9 cellular contexts compared by ENCODE assay signal in genomic region chr11:123083623-123084029, GRCh38. TPM values are rescaled to one million over a fixed set of nuclear protein-coding genes. Genes with fewer than 3 reads are reported as not detected.
DNase-seq lines count a peak whose midpoint lies in the region; ATAC-seq and TF ChIP-seq lines count a peak whose summit lies in the region.
"Had no signal": no experiment of that assay in that cellular context is flagged by ENCODE, and none has a peak within 500 bp of the region (broad histone marks: within the 10 kb centered on the region; RNA-seq: fewer than 3 reads in every experiment).

No MANE protein-coding gene starts in this region.

- POLR2A ChIA-PET in IMR-90 (lab: Charles Lee; ENCODE audit: unreplicated experiment), result interaction anchor here (0.6 to 1.3 kb wide), 2 partner anchors 19 to 22 kb away, joined by 3 to 7 read pairs; partner anchors contain the start of gene HSPA8

- CTCF ChIA-PET in IMR-90 (lab: Yijun Ruan, JAX), result interaction anchor here (1.0 kb wide), 1 partner anchor 178 kb away, joined by 3 read pairs; no protein-coding TSS in a partner anchor

- in situ Hi-C loops in IMR-90 (cut with MboI; ENCODE audit: low sequenced_read_pairs) (no loop called here), brain microvascular endothelial cell (cut with HindIII; ENCODE audit: low pct_ligation_motif_present, low sequenced_read_pairs) (no loop called here), GM13977 (cut with MboI; ENCODE audit: low pct_unique_long_range_greater_than_20kb, low sequenced_read_pairs, unreplicated experiment) (no loop called here)

- H3K9me3 Mint-ChIP-seq in T-helper 1 cell treated with Interleukin-12 subunit alpha and Interleukin-12 subunit beta and Interleukin-4 antibody, amounts not matched to agents 30 μg/mL and 1 μg/mL, for 36 hours, result peaks cover 3% of the 10 kb centered on the region
- H3K9me3 Mint-ChIP-seq: dendritic cell treated with granulocyte-macrophage colony-stimulating factor and Interleukin-4, amounts not matched to agents 40 ng/mL and 50 ng/mL, for 4 days had no signal

- no peak overlapping the region for H2AK5ac ChIP-seq in IMR-90 (ENCODE audit: low read depth, low read length)

- peaks cover 10% of the 10 kb centered on the region for H3K36me3 Mint-ChIP-seq in T-helper 1 cell treated with Interleukin-12 subunit alpha and Interleukin-12 subunit beta and Interleukin-4 antibody, amounts not matched to agents 30 μg/mL and 1 μg/mL, for 36 hours (ENCODE audit: low read depth)

- H2BK15ac ChIP-seq in IMR-90 (ENCODE audit: low read depth, low read length), result no peak overlapping the region

- peak; percentile 93 for DNase-seq in AG08395 (ENCODE audit: low spot score)
- DNase-seq in IMR-90, result peak; percentile 99
- peak; percentile 99 for DNase-seq in brain microvascular endothelial cell
- peak; percentile 90 for DNase-seq in kidney glomerular epithelial cell (lab: John Stamatoyannopoulos, UW)
- DNase-seq in stimulated activated CD4-positive, alpha-beta T cell treated with anti-CD3 and anti-CD28 coated beads, Interleukin-4, amount 100 ng/mL, for 4 hours, result peak; percentile 55 to 68
- DNase-seq in GM13977 (ENCODE audit: low spot score), result no peak

- no peak overlapping the region for H3K56ac ChIP-seq in IMR-90 (ENCODE audit: extremely low read depth, insufficient read depth, low read length)

- H3K36me3 ChIP-seq in IMR-90 (ENCODE audit: control insufficient read depth, insufficient read depth, low read length) (peaks cover 55% of the 10 kb centered on the region), brain microvascular endothelial cell (replicated peaks) (no peaks in the 10 kb centered on the region)

- TF ChIP-seq CTCF in IMR-90 (conservative IDR thresholded peaks at IDR 0.05; ENCODE audit: low read depth, low read length), result no peak
- TF ChIP-seq CTCF in brain microvascular endothelial cell (IDR thresholded peaks at IDR 0.05; ENCODE audit: low read depth, low read length, missing control alignments), result no peak
- TF ChIP-seq CTCF in GM13977 (IDR thresholded peaks at IDR 0.05; ENCODE audit: extremely low read depth, insufficient read depth, missing control alignments), result no peak

- no peak overlapping the region for H4K5ac ChIP-seq in IMR-90 (ENCODE audit: low read depth, low read length)

- no peak overlapping the region for H3K4ac ChIP-seq in IMR-90 (ENCODE audit: low read depth, low read length)

- no peak overlapping the region for H3K9ac ChIP-seq in IMR-90 (ENCODE audit: low read depth, low read length)

- intact Hi-C loops in IMR-90 (cut with micrococcal nuclease), result no loop called here

- no peak overlapping the region for H3K23ac ChIP-seq in IMR-90 (ENCODE audit: low read depth, low read length)

- peaks cover 25 to 42% of the 10 kb centered on the region in 2 experiments for H3K79me1 ChIP-seq in IMR-90 (ENCODE audit: low read depth in 1 of 2, low read length in 2 of 2)

- BruUV-seq in IMR-90 (replicated peaks; lab: Mats Ljungman, UMichigan), result no TSS peak

- dilution Hi-C loops in IMR-90 (cut with HindIII; ENCODE audit: low sequenced_read_pairs, unreplicated experiment), result no loop called here

- peak overlapping the region; percentile 93 for H3K27ac Mint-ChIP-seq in T-helper 1 cell treated with Interleukin-12 subunit alpha and Interleukin-12 subunit beta and Interleukin-4 antibody, amounts not matched to agents 30 μg/mL and 1 μg/mL, for 36 hours
- H3K27ac Mint-ChIP-seq: dendritic cell treated with granulocyte-macrophage colony-stimulating factor and Interleukin-4, amounts not matched to agents 40 ng/mL and 50 ng/mL, for 4 days had no signal

- peaks cover 5% of the 10 kb centered on the region for H3K4me1 ChIP-seq in IMR-90 (ENCODE audit: control insufficient read depth, insufficient read depth, low read length)

- no peak overlapping the region for H3K4me2 ChIP-seq in IMR-90 (ENCODE audit: low read depth, low read length)

- no peaks in the 10 kb centered on the region for H3K27me3 Mint-ChIP-seq in T-helper 1 cell treated with Interleukin-12 subunit alpha and Interleukin-12 subunit beta and Interleukin-4 antibody, amounts not matched to agents 30 μg/mL and 1 μg/mL, for 36 hours (ENCODE audit: low read depth)
- H3K27me3 Mint-ChIP-seq: dendritic cell treated with granulocyte-macrophage colony-stimulating factor and Interleukin-4, amounts not matched to agents 40 ng/mL and 50 ng/mL, for 4 days had no signal

- H3K9me1 ChIP-seq in IMR-90 (ENCODE audit: insufficient read depth, low read length), result peaks cover 6% of the 10 kb centered on the region

- H3K4me3 Mint-ChIP-seq in T-helper 1 cell treated with Interleukin-12 subunit alpha and Interleukin-12 subunit beta and Interleukin-4 antibody, amounts not matched to agents 30 μg/mL and 1 μg/mL, for 36 hours, result peak overlapping the region; percentile 82
- H3K4me3 Mint-ChIP-seq: dendritic cell treated with granulocyte-macrophage colony-stimulating factor and Interleukin-4, amounts not matched to agents 40 ng/mL and 50 ng/mL, for 4 days had no signal

- H2BK20ac ChIP-seq in IMR-90 (ENCODE audit: low read depth, low read length), result no peak overlapping the region

- no peaks in the 10 kb centered on the region for H3K27me3 ChIP-seq in IMR-90 (ENCODE audit: control insufficient read depth, insufficient read depth, low read length)
- no peaks in the 10 kb centered on the region for H3K27me3 ChIP-seq in brain microvascular endothelial cell (replicated peaks)

- H3K4me1 Mint-ChIP-seq in T-helper 1 cell treated with Interleukin-12 subunit alpha and Interleukin-12 subunit beta and Interleukin-4 antibody, amounts not matched to agents 30 μg/mL and 1 μg/mL, for 36 hours (ENCODE audit: low read depth), result peaks cover 44% of the 10 kb centered on the region

- H3K9me3 ChIP-seq in IMR-90 (ENCODE audit: control insufficient read depth, insufficient read depth, low read length), result no peaks in the 10 kb centered on the region

- H4K8ac ChIP-seq in IMR-90 (ENCODE audit: low read depth in 2 of 2, low read length in 2 of 2), result no peak overlapping the region

- no peak overlapping the region for H3K4me3 ChIP-seq in IMR-90 (ENCODE audit: insufficient read depth, low read depth, low read length)
- no peak overlapping the region for H3K4me3 ChIP-seq in brain microvascular endothelial cell (ENCODE audit: low read depth, low read length)

- no peak overlapping the region for H4K91ac ChIP-seq in IMR-90 (ENCODE audit: insufficient read depth, low read depth, low read length)

- H3K18ac ChIP-seq in IMR-90 (ENCODE audit: low read depth, low read length), result no peak overlapping the region

- H2AFZ ChIP-seq in IMR-90 (replicated peaks; ENCODE audit: low read length, poor library complexity), result peak overlapping the region; percentile 39

- H2BK120ac ChIP-seq in IMR-90 (ENCODE audit: low read depth, low read length), result no peak overlapping the region

- TF ChIP-seq POLR2A in IMR-90 (IDR thresholded peaks at IDR 0.05; ENCODE audit: low read depth, low read length), result no peak

- peaks cover 12% of the 10 kb centered on the region for H4K20me1 ChIP-seq in IMR-90 (ENCODE audit: insufficient read depth, low read length)

- no peak overlapping the region for H3K14ac ChIP-seq in IMR-90 (replicated peaks; ENCODE audit: low read depth, low read length)

- H3K27ac ChIP-seq in IMR-90 (ENCODE audit: insufficient read depth, low read length) (peak overlapping the region; percentile 3; the same call in 1 of the 2 replicates), brain microvascular endothelial cell (peak overlapping the region; percentile 74)

- H2BK5ac ChIP-seq in IMR-90 (ENCODE audit: low read depth, low read length, poor library complexity, severe bottlenecking), result peak overlapping the region; percentile 12

- H2AK9ac ChIP-seq in IMR-90 (replicated peaks; ENCODE audit: low read depth, low read length, poor library complexity), result no peak overlapping the region

- ATAC-seq in IMR-90 (ENCODE audit: low read depth) (peak; percentile 66), GM21423 (IDR thresholded peaks at IDR 0.05; ENCODE audit: unreplicated experiment) (no peak)

- WGBS in IMR-90 (ENCODE audit: extremely low coverage in 2 of 2, insufficient read length in 1 of 2), 2 experiments, result no CpG with 5 or more reads among the region's 4 CpGs

- TF ChIP-seq RAD21 in IMR-90 (IDR thresholded peaks at IDR 0.05; ENCODE audit: low read length), result no peak

TF ChIP-seq in IMR-90, 13 proteins besides CTCF, POLR2A, EP300 and RAD21:
- peak; percentile 59 for TF ChIP-seq BHLHE40 (IDR thresholded peaks at IDR 0.05; ENCODE audit: low read depth, low read length)
- no peak; the same call in 1 of the 2 replicates for TF ChIP-seq CEBPB (IDR thresholded peaks at IDR 0.05; ENCODE audit: low read depth, low read length)
- TF ChIP-seq MAFK (IDR thresholded peaks at IDR 0.05; ENCODE audit: low read depth, low read length), result peak; percentile 22; the same call in 1 of the 2 replicates
- TF ChIP-seq FOS (IDR thresholded peaks at IDR 0.05; ENCODE audit: low read depth, low read length), result peak; percentile 91
- TF ChIP-seq MAZ (IDR thresholded peaks at IDR 0.05; ENCODE audit: borderline replicate concordance, low read depth, low read length), result no peak
- TF ChIP-seq USF2 (IDR thresholded peaks at IDR 0.05; ENCODE audit: low read depth, low read length), result no peak
- no peak for TF ChIP-seq SMC3 (IDR thresholded peaks at IDR 0.05; ENCODE audit: low read depth, low read length)
- no peak for TF ChIP-seq CHD1 (IDR thresholded peaks at IDR 0.05; ENCODE audit: low read depth, low read length)
- TF ChIP-seq RCOR1 (IDR thresholded peaks at IDR 0.05; ENCODE audit: insufficient replicate concordance, low read length), result no peak

RNA-seq across cellular contexts. Expression of gene HSPA8, which starts 21.7 kb away (rescaled TPM):
- 4,053 and 4,346 TPM in 2 replicates for total RNA-seq in IMR-90 (2012; rRNA removed)
- 2,309 and 2,607 TPM in 2 replicates for polyA plus RNA-seq in IMR-90 (2012; rRNA removed)
- 891 and 1,297 TPM in 2 replicates for polyA plus RNA-seq in IMR-90 (2012; cell fraction: cytosol; rRNA removed)
- polyA plus RNA-seq in IMR-90 (2012; cell fraction: nucleus; rRNA removed; ENCODE audit: low replicate concordance), result 378 and 1,026 TPM in 2 replicates
